In the genomic region with DNA sequence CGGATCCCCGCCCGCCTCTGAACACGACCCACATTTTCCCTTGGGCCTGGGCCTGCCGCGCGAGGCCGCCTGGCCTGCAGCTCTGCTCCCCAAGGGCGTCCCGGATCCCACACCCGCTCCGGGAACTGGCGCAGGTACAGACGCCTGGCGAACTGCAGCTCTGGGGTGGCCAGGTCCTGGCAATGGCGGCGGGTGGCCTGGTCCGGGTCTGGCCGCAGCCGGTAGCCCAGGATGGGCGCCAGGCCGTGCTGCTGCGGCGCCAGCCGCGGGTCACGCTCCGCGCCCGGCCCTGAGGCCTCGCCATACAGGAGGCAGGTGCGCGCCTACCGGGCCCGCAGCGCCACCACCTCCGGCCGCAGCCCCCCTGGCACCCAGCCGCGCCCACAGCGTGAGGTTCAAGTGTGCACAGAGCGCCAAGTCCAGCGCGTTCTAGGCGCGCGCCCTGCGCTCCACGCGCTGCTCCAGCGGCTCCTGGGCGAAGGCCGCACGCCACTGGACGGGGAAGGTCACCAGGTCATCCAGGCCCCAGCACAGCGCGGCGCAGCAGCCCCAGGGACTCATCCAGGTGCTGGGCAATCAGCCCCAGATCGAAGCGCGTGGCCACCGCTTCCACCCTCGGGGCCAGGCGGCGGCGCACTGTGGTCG, we compare ENCODE assay signal across 1 cellular context.
TF ChIP-seq lines count a peak whose summit lies in the region.

No MANE protein-coding gene starts in this region.

TF ChIP-seq in H1, 55 proteins besides CTCF, POLR2A, EP300 and RAD21:
- TF ChIP-seq FOSL1 (IDR thresholded peaks at IDR 0.05; ENCODE audit: insufficient read depth, low read depth, low read length) (no peak), SP4 (IDR thresholded peaks at IDR 0.05; ENCODE audit: low read length) (no peak), BRCA1 (IDR thresholded peaks at IDR 0.05; ENCODE audit: low read depth, low read length) (no peak)
TF ChIP-seq in H1: peak in this region for 0.
